28 cellular contexts compared by ENCODE assay signal in genomic region chr13:30276178-30276577, GRCh38. TPM values are rescaled to one million over a fixed set of nuclear protein-coding genes. Genes with fewer than 3 reads are reported as not detected.
DNase-seq lines count a peak whose midpoint lies in the region; ATAC-seq, FAIRE-seq and TF ChIP-seq lines count a peak whose summit lies in the region.
"Had no signal": no experiment of that assay in that cellular context is flagged by ENCODE, and none has a peak within 500 bp of the region (broad histone marks: within the 10 kb centered on the region; RNA-seq: fewer than 3 reads in every experiment).

No MANE protein-coding gene starts in this region.

- peak; percentile 71 for FAIRE-seq in GM18507 (lab: Jason Lieb, UNC)
- FAIRE-seq: H1 had no signal

- in situ Hi-C loops in astrocyte of the spinal cord (cut with HindIII; ENCODE audit: low sequenced_read_pairs): no loop called here

- no peaks in the 10 kb centered on the region for H3K27me3 Mint-ChIP-seq in naive B cell
- H3K27me3 Mint-ChIP-seq: activated CD8-positive, alpha-beta T cell treated with anti-CD3 and anti-CD28 coated beads for 36 hours; activated naive CD8-positive, alpha-beta T cell treated with anti-CD3 and anti-CD28 coated beads for 36 hours; CD4-positive, alpha-beta T cell had no signal

- no peaks in the 10 kb centered on the region for H3K9me2 ChIP-seq in Karpas-422 (replicated peaks; ENCODE audit: insufficient read depth, low read length)

- H4K20me1 ChIP-seq in Karpas-422 (ENCODE audit: insufficient read depth, low read depth, low read length): no peaks in the 10 kb centered on the region

- no peak overlapping the region for H3K4me3 ChIP-seq in astrocyte of the spinal cord (ENCODE audit: low read depth, low read length)
- no peak overlapping the region for H3K4me3 ChIP-seq in Karpas-422 (ENCODE audit: low read length)
- H3K4me3 ChIP-seq: lower lobe of right lung, mucosa of descending colon, right lobe of liver, upper lobe of left lung had no signal

- peaks cover 10 to 14% of the 10 kb centered on the region in 2 donors for H3K36me3 Mint-ChIP-seq in naive B cell

- H3K36me3 ChIP-seq in Karpas-422 (ENCODE audit: insufficient read depth, low read length): peaks cover 58% of the 10 kb centered on the region
- H3K36me3 ChIP-seq: lower lobe of right lung, right lobe of liver had no signal

- H3K4me2 ChIP-seq in Karpas-422 (ENCODE audit: low read depth, low read length, poor library complexity, severe bottlenecking): no peak overlapping the region

- H2AFZ ChIP-seq in Karpas-422 (ENCODE audit: low read length): no peak overlapping the region

- H3K4me1 Mint-ChIP-seq in naive B cell: peaks cover 10 to 26% (median 16%) of the 10 kb centered on the region in 3 donors
- H3K4me1 Mint-ChIP-seq: brain had no signal

- H3K9ac ChIP-seq in Karpas-422 (ENCODE audit: low read length): no peak overlapping the region

- DNase-seq in GM18507 (ENCODE audit: extremely low spot score, insufficient read length, low read depth): no peak
- DNase-seq in astrocyte of the spinal cord (ENCODE audit: low read depth, low spot score): peak; percentile 29
- peak; percentile 41 for DNase-seq in naive B cell
- no peak for DNase-seq in MV-4-11 (lab: John Stamatoyannopoulos, UW)
- no peak for DNase-seq in Karpas-422
- DNase-seq: activated CD8-positive, alpha-beta T cell treated with anti-CD3 and anti-CD28 coated beads for 36 hours; activated effector memory CD4-positive, alpha-beta T cell treated with Interleukin-2 at 50 U/mL for 16 hours; activated naive CD8-positive, alpha-beta T cell treated with anti-CD3 and anti-CD28 coated beads for 36 hours; activated T-cell treated with anti-CD3 and anti-CD28 coated beads for 4 hours; CD4-positive, alpha-beta T cell; effector CD8-positive, alpha-beta T cell; EL; erythroblast; foreskin fibroblast; lower lobe of right lung; mucosa of descending colon; NCI-H524; NK-92 treated with Interleukin-12 subunit alpha and Interleukin-12 subunit beta, amount 100 ng/mL, for 24 hours; right lobe of liver; SIG-M5; upper lobe of left lung had no signal

- ATAC-seq in HG03469 (IDR thresholded peaks at IDR 0.05; ENCODE audit: unreplicated experiment) (peak; percentile 52), naive B cell (ENCODE audit: low read depth in 2 of 2) (peak; percentile 91 to 97), HG02938 (IDR thresholded peaks at IDR 0.05; ENCODE audit: unreplicated experiment) (no peak), GM19452 (IDR thresholded peaks at IDR 0.05; ENCODE audit: unreplicated experiment) (no peak)
- ATAC-seq: activated CD4-positive, CD25-positive, alpha-beta regulatory T cell treated with anti-CD3 and anti-CD28 coated beads, Interleukin-2, amount 50 U/mL, for 24 hours; activated CD8-positive, alpha-beta T cell treated with anti-CD3 and anti-CD28 coated beads for 36 hours; lower lobe of right lung; mucosa of descending colon; right lobe of liver had no signal

- no peaks in the 10 kb centered on the region; the same call in 1 of the 2 replicates for H3K4me1 ChIP-seq in Karpas-422 (ENCODE audit: low read length)
- H3K4me1 ChIP-seq: lower lobe of right lung, upper lobe of left lung had no signal

- no peak overlapping the region for H3K27ac ChIP-seq in Karpas-422 (ENCODE audit: low read length)
- H3K27ac ChIP-seq: lower lobe of right lung, right lobe of liver, upper lobe of left lung had no signal

- peaks cover 0 to 2% (median 0%) of the 10 kb centered on the region in 7 donors for H3K9me3 Mint-ChIP-seq in naive B cell
- H3K9me3 Mint-ChIP-seq: activated naive CD8-positive, alpha-beta T cell treated with anti-CD3 and anti-CD28 coated beads for 36 hours; CD4-positive, alpha-beta T cell had no signal

- TF ChIP-seq CTCF in astrocyte of the spinal cord (IDR thresholded peaks at IDR 0.05; ENCODE audit: low read depth, low read length): no peak

- H3K9me3 ChIP-seq in Karpas-422 (ENCODE audit: low read length): no peaks in the 10 kb centered on the region
- H3K9me3 ChIP-seq: lower lobe of right lung, mucosa of descending colon, right lobe of liver, upper lobe of left lung had no signal

- no peak overlapping the region for H3K27ac Mint-ChIP-seq in naive B cell
- H3K27ac Mint-ChIP-seq: activated CD8-positive, alpha-beta T cell treated with anti-CD3 and anti-CD28 coated beads for 36 hours; activated naive CD8-positive, alpha-beta T cell treated with anti-CD3 and anti-CD28 coated beads for 36 hours; brain; CD4-positive, alpha-beta T cell had no signal

- H3K79me2 ChIP-seq in Karpas-422 (ENCODE audit: low read length): peaks cover 65% of the 10 kb centered on the region

- no peak overlapping the region for H3K4me3 Mint-ChIP-seq in naive B cell
- H3K4me3 Mint-ChIP-seq: activated CD8-positive, alpha-beta T cell treated with anti-CD3 and anti-CD28 coated beads for 36 hours; activated naive CD8-positive, alpha-beta T cell treated with anti-CD3 and anti-CD28 coated beads for 36 hours; brain; CD4-positive, alpha-beta T cell; neural crest cell had no signal

- no peaks in the 10 kb centered on the region for H3K27me3 ChIP-seq in Karpas-422 (ENCODE audit: low read length)
- H3K27me3 ChIP-seq: right lobe of liver, upper lobe of left lung had no signal

RNA-seq across cellular contexts. Expression of gene KATNAL1, which starts 31.2 kb away (rescaled TPM):
- polyA plus RNA-seq in naive B cell (ENCODE audit: low read depth in 6 of 6): 1 to 10 TPM; 3.7 to 8.9 (median 6.9) TPM
- total RNA-seq in Karpas-422 (2014; rRNA removed; shearing (Covaris generic); ENCODE audit: low replicate concordance): 13.4 and 35.6 TPM in 2 replicates

Comparison
In these comparisons a context has a peak if more than half of its experiments do, and no peak if none do; other contexts are left out.
1. DNase-seq: peak in astrocyte of the spinal cord (single experiment) and naive B cell (single experiment); none in GM18507 (single experiment), MV-4-11 (single experiment) and Karpas-422 (single experiment).
2. ATAC-seq: peak in HG03469 (single experiment) and naive B cell (2 of 2); none in HG02938 (single experiment) and GM19452 (single experiment).